Comparison of ENCODE assay signal across 1 cellular context in the genomic region with DNA sequence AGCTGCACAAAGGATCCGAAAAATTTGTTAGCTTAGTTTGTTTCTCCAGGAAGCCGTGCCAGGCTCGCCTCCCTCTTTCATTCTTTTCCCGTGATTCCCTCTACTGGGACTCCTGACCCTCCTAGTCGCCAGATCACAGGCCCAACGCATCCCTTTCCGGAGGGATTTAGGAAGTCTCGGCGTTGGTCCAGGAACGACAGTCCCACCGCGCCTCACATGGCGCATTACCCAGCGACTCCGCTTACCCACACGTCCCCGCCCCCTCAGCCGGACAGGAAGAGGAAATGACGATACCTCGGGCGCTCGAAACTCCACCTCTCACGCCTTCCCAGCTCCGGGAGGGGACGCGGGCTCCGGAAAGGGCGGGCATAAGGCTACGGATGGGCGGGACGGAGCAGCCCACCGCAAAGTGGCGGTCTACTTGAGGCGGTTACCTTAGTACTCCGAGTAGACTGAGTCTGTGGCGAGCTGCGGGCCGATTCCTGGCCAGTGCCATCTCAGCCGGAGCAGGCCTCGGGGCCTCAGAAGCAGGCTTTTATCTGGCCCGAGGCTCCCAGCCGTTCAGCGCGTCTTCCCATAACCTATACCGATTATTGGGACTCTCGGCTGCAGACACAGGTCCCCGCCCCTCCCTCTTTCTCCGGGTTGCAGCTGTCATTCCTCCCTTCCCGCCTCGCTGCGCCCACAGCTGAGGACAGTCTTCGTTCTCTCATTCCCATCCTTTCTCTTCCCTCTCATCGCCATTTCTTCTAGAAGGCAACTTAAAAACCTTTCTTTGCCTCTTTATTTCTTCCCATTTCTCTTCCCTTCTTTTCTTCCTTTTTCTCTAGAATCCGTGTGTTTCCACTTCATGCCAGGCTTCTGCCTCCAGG.
A peak's percentile ranks its signal among the peaks of the same experiment; 100 is the strongest.
TF ChIP-seq lines count a peak whose summit lies in the region.

TSS of gene CCDC15 (plus strand) at position 450 of the 872 bp plus-strand sequence. CDS start 531 bp downstream, outside the sequence.

TF ChIP-seq in HepG2, 621 proteins besides CTCF, POLR2A, EP300 and RAD21 (continued from another document and continues in another):
- TF ChIP-seq ZNF160 (CRISPR knock-in tag; IDR thresholded peaks at IDR 0.05) (peak; percentile 3; the same call in 1 of the 2 replicates), HDAC1 (CRISPR knock-in tag; IDR thresholded peaks at IDR 0.05) (peak; percentile 92), KDM2A (CRISPR knock-in tag; IDR thresholded peaks at IDR 0.05; ENCODE audit: borderline replicate concordance, low read depth) (peak; percentile 63; the same call in 1 of the 2 replicates), ZNF205 (CRISPR knock-in tag; IDR thresholded peaks at IDR 0.05) (no peak), TRIM24 (CRISPR knock-in tag; IDR thresholded peaks at IDR 0.05) (no peak), MBNL3 (CRISPR knock-in tag; conservative IDR thresholded peaks at IDR 0.05) (no peak), GFI1 (CRISPR knock-in tag; IDR thresholded peaks at IDR 0.05; ENCODE audit: borderline replicate concordance) (no peak), TOPORS (CRISPR knock-in tag; IDR thresholded peaks at IDR 0.05) (peak; percentile 77; the same call in 1 of the 2 replicates), U2AF1 (optimal IDR thresholded peaks at IDR 0.05; ENCODE audit: low read depth, low read length) (no peak), ZSCAN20 (CRISPR knock-in tag; IDR thresholded peaks at IDR 0.05; ENCODE audit: borderline replicate concordance) (no peak), ZFP41 (CRISPR knock-in tag; IDR thresholded peaks at IDR 0.05; ENCODE audit: borderline replicate concordance) (no peak), NFYB (CRISPR knock-in tag; IDR thresholded peaks at IDR 0.05) (peak; percentile 80), KMT2A (CRISPR knock-in tag; IDR thresholded peaks at IDR 0.05) (peak; percentile 76), GTF3A (CRISPR knock-in tag; conservative IDR thresholded peaks at IDR 0.05) (no peak), HNF4G (IDR thresholded peaks at IDR 0.05; ENCODE audit: borderline replicate concordance, low read depth, low read length) (no peak), HNF4G (CRISPR knock-in tag; IDR thresholded peaks at IDR 0.05; ENCODE audit: borderline replicate concordance, low read depth) (0 out of 2 replicates have a peak, but pooled peaks have one; percentile 22), ZFP37 (CRISPR knock-in tag; IDR thresholded peaks at IDR 0.05; ENCODE audit: borderline replicate concordance) (no peak), ZBTB7A (CRISPR knock-in tag; IDR thresholded peaks at IDR 0.05) (no peak), TEAD2 (CRISPR knock-in tag; IDR thresholded peaks at IDR 0.05) (no peak), RBAK (CRISPR knock-in tag; IDR thresholded peaks at IDR 0.05) (no peak), THYN1 (CRISPR knock-in tag; IDR thresholded peaks at IDR 0.05; ENCODE audit: borderline replicate concordance, low read depth) (no peak), MTF1 (CRISPR knock-in tag; IDR thresholded peaks at IDR 0.05) (no peak), UBTF (CRISPR knock-in tag; IDR thresholded peaks at IDR 0.05) (no peak; the same call in 1 of the 2 replicates), ZNF362 (CRISPR knock-in tag; IDR thresholded peaks at IDR 0.05; ENCODE audit: borderline replicate concordance) (no peak), RBM22 (optimal IDR thresholded peaks at IDR 0.05; ENCODE audit: low read length) (no peak), NCOA2 (CRISPR knock-in tag; IDR thresholded peaks at IDR 0.05) (0 out of 2 replicates have a peak, but pooled peaks have one; percentile 11), SOX13 (IDR thresholded peaks at IDR 0.05) (no peak), SOX13 (CRISPR knock-in tag; conservative IDR thresholded peaks at IDR 0.05 in 1 of 2, IDR thresholded peaks at IDR 0.05 in 1 of 2) (0 out of 4 replicates have a peak, but pooled peaks of 1 of the 2 experiments have one; percentile 20), ZNF335 (CRISPR knock-in tag; IDR thresholded peaks at IDR 0.05) (no peak), ZFP1 (CRISPR knock-in tag; IDR thresholded peaks at IDR 0.05) (no peak), TOE1 (CRISPR knock-in tag; IDR thresholded peaks at IDR 0.05) (no peak), CSRNP1 (CRISPR knock-in tag; IDR thresholded peaks at IDR 0.05) (no peak), KAT8 (CRISPR knock-in tag; IDR thresholded peaks at IDR 0.05) (peak; percentile 95), DPF2 (CRISPR knock-in tag; IDR thresholded peaks at IDR 0.05; ENCODE audit: borderline replicate concordance, low read depth) (no peak), IRX3 (CRISPR knock-in tag; IDR thresholded peaks at IDR 0.05; ENCODE audit: borderline replicate concordance, low read depth) (no peak), ZSCAN9 (CRISPR knock-in tag; IDR thresholded peaks at IDR 0.05; ENCODE audit: borderline replicate concordance) (no peak), TGIF2 (CRISPR knock-in tag; IDR thresholded peaks at IDR 0.05) (peak; percentile 60; the same call in 1 of the 2 replicates), MTA1 (CRISPR knock-in tag; IDR thresholded peaks at IDR 0.05; ENCODE audit: borderline replicate concordance) (peak; percentile 66), RBFOX2 (IDR thresholded peaks at IDR 0.05; ENCODE audit: low read depth, low read length) (peak; percentile 69), PCBP1 (IDR thresholded peaks at IDR 0.05; ENCODE audit: borderline replicate concordance, low read depth, low read length) (no peak), KLF9 (CRISPR knock-in tag; IDR thresholded peaks at IDR 0.05; ENCODE audit: low read depth) (no peak), HOXD1 (CRISPR knock-in tag; IDR thresholded peaks at IDR 0.05) (no peak; the same call in 1 of the 2 replicates), ZNF234 (CRISPR knock-in tag; conservative IDR thresholded peaks at IDR 0.05) (no peak), ELF1 (CRISPR knock-in tag; IDR thresholded peaks at IDR 0.05) (peak; percentile 90), GLI4 (CRISPR knock-in tag; IDR thresholded peaks at IDR 0.05; ENCODE audit: borderline replicate concordance) (no peak), ZMYM2 (CRISPR knock-in tag; IDR thresholded peaks at IDR 0.05) (no peak), ZSCAN21 (CRISPR knock-in tag; IDR thresholded peaks at IDR 0.05; ENCODE audit: borderline replicate concordance) (peak; percentile 64; the same call in 1 of the 2 replicates), POLR2AphosphoS5 (IDR thresholded peaks at IDR 0.05; ENCODE audit: low read depth, low read length) (peak; percentile 95)
- TF ChIP-seq, protein P1, sequence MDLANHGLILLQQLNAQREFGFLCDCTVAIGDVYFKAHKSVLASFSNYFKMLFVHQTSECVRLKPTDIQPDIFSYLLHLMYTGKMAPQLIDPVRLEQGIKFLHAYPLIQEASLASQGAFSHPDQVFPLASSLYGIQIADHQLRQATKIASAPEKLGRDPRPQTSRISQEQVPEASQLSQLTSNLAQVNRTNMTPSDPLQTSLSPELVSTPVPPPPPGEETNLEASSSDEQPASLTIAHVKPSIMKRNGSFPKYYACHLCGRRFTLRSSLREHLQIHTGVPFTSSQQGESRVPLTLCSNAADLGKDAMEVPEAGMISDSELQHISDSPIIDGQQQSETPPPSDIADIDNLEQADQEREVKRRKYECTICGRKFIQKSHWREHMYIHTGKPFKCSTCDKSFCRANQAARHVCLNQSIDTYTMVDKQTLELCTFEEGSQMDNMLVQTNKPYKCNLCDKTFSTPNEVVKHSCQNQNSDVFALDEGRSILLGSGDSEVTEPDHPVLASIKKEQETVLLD (CRISPR knock-in tag; IDR thresholded peaks at IDR 0.05; ENCODE audit: low read depth): peak; percentile 44; the same call in 1 of the 2 replicates
- TF ChIP-seq, protein P2, sequence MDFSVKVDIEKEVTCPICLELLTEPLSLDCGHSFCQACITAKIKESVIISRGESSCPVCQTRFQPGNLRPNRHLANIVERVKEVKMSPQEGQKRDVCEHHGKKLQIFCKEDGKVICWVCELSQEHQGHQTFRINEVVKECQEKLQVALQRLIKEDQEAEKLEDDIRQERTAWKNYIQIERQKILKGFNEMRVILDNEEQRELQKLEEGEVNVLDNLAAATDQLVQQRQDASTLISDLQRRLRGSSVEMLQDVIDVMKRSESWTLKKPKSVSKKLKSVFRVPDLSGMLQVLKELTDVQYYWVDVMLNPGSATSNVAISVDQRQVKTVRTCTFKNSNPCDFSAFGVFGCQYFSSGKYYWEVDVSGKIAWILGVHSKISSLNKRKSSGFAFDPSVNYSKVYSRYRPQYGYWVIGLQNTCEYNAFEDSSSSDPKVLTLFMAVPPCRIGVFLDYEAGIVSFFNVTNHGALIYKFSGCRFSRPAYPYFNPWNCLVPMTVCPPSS (IDR thresholded peaks at IDR 0.05): no peak
- TF ChIP-seq, protein P3, sequence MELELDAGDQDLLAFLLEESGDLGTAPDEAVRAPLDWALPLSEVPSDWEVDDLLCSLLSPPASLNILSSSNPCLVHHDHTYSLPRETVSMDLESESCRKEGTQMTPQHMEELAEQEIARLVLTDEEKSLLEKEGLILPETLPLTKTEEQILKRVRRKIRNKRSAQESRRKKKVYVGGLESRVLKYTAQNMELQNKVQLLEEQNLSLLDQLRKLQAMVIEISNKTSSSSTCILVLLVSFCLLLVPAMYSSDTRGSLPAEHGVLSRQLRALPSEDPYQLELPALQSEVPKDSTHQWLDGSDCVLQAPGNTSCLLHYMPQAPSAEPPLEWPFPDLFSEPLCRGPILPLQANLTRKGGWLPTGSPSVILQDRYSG (CRISPR knock-in tag; IDR thresholded peaks at IDR 0.05): 0 out of 2 replicates have a peak, but pooled peaks have one; percentile 64
- TF ChIP-seq, protein P4, sequence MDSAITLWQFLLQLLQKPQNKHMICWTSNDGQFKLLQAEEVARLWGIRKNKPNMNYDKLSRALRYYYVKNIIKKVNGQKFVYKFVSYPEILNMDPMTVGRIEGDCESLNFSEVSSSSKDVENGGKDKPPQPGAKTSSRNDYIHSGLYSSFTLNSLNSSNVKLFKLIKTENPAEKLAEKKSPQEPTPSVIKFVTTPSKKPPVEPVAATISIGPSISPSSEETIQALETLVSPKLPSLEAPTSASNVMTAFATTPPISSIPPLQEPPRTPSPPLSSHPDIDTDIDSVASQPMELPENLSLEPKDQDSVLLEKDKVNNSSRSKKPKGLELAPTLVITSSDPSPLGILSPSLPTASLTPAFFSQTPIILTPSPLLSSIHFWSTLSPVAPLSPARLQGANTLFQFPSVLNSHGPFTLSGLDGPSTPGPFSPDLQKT (CRISPR knock-in tag; IDR thresholded peaks at IDR 0.05; ENCODE audit: borderline replicate concordance): no peak
- TF ChIP-seq, protein P5, sequence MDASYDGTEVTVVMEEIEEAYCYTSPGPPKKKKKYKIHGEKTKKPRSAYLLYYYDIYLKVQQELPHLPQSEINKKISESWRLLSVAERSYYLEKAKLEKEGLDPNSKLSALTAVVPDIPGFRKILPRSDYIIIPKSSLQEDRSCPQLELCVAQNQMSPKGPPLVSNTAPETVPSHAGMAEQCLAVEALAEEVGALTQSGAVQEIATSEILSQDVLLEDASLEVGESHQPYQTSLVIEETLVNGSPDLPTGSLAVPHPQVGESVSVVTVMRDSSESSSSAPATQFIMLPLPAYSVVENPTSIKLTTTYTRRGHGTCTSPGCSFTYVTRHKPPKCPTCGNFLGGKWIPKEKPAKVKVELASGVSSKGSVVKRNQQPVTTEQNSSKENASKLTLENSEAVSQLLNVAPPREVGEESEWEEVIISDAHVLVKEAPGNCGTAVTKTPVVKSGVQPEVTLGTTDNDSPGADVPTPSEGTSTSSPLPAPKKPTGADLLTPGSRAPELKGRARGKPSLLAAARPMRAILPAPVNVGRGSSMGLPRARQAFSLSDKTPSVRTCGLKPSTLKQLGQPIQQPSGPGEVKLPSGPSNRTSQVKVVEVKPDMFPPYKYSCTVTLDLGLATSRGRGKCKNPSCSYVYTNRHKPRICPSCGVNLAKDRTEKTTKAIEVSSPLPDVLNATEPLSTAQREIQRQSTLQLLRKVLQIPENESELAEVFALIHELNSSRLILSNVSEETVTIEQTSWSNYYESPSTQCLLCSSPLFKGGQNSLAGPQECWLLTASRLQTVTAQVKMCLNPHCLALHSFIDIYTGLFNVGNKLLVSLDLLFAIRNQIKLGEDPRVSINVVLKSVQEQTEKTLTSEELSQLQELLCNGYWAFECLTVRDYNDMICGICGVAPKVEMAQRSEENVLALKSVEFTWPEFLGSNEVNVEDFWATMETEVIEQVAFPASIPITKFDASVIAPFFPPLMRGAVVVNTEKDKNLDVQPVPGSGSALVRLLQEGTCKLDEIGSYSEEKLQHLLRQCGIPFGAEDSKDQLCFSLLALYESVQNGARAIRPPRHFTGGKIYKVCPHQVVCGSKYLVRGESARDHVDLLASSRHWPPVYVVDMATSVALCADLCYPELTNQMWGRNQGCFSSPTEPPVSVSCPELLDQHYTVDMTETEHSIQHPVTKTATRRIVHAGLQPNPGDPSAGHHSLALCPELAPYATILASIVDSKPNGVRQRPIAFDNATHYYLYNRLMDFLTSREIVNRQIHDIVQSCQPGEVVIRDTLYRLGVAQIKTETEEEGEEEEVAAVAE (CRISPR knock-in tag; IDR thresholded peaks at IDR 0.05; ENCODE audit: borderline replicate concordance): no peak
